1 cellular context compared by ENCODE assay signal in genomic region chr17:42194133-42194899, GRCh38.
TF ChIP-seq lines count a peak whose summit lies in the region.

Gene GHDC, minus strand, starts transcription at chr17:42194494. Its CDS starts 913 bp downstream, at chr17:42193581.

TF ChIP-seq in HepG2, 621 proteins besides CTCF, POLR2A, EP300 and RAD21 (continued from another document and continues in another):
- TF ChIP-seq ZNF784 (CRISPR knock-in tag; IDR thresholded peaks at IDR 0.05; ENCODE audit: borderline replicate concordance) (no peak), NR0B2 (CRISPR knock-in tag; IDR thresholded peaks at IDR 0.05) (peak; percentile 88; the same call in 1 of the 2 replicates), U2AF2 (IDR thresholded peaks at IDR 0.05; ENCODE audit: low read depth, low read length) (peak; percentile 98), ZNF230 (CRISPR knock-in tag; IDR thresholded peaks at IDR 0.05) (peak; percentile 42; the same call in 1 of the 2 replicates), ZNF33B (CRISPR knock-in tag; IDR thresholded peaks at IDR 0.05) (no peak), SETDB1 (CRISPR knock-in tag; IDR thresholded peaks at IDR 0.05; ENCODE audit: borderline replicate concordance) (no peak), HNF4G (IDR thresholded peaks at IDR 0.05; ENCODE audit: borderline replicate concordance, low read depth, low read length) (no peak), HNF4G (CRISPR knock-in tag; IDR thresholded peaks at IDR 0.05; ENCODE audit: borderline replicate concordance, low read depth) (peak; percentile 32; the same call in 1 of the 2 replicates), CBX2 (IDR thresholded peaks at IDR 0.05; ENCODE audit: low read depth, low read length) (no peak), CBX2 (CRISPR knock-in tag; IDR thresholded peaks at IDR 0.05; ENCODE audit: low read depth) (no peak), ZBTB20 (CRISPR knock-in tag; IDR thresholded peaks at IDR 0.05; ENCODE audit: borderline replicate concordance, low read depth) (no peak), ZBTB10 (CRISPR knock-in tag; IDR thresholded peaks at IDR 0.05; ENCODE audit: borderline replicate concordance) (no peak), GATAD2A (CRISPR knock-in tag; IDR thresholded peaks at IDR 0.05) (no peak; the same call in 1 of the 2 replicates), SP1 (IDR thresholded peaks at IDR 0.05) (peak; percentile 62), SP1 (CRISPR knock-in tag; IDR thresholded peaks at IDR 0.05) (peak; percentile 99), ZBTB38 (CRISPR knock-in tag; IDR thresholded peaks at IDR 0.05) (peak; percentile 38; the same call in 1 of the 2 replicates), RELA (CRISPR knock-in tag; IDR thresholded peaks at IDR 0.05) (no peak), RBM22 (optimal IDR thresholded peaks at IDR 0.05; ENCODE audit: low read length) (no peak), HDAC6 (IDR thresholded peaks at IDR 0.05; ENCODE audit: low read depth, low read length) (no peak), ATM (IDR thresholded peaks at IDR 0.05; ENCODE audit: borderline replicate concordance) (no peak), ZNF740 (CRISPR knock-in tag; IDR thresholded peaks at IDR 0.05) (peak; percentile 100), BRCA1 (CRISPR knock-in tag; IDR thresholded peaks at IDR 0.05) (no peak), MEIS2 (CRISPR knock-in tag; IDR thresholded peaks at IDR 0.05) (no peak), ZBTB39 (CRISPR knock-in tag; IDR thresholded peaks at IDR 0.05) (no peak), FOSL2 (CRISPR knock-in tag; IDR thresholded peaks at IDR 0.05) (peak; percentile 25; the same call in 1 of the 2 replicates), ZNF576 (CRISPR knock-in tag; IDR thresholded peaks at IDR 0.05) (peak; percentile 46; the same call in 1 of the 2 replicates), ZNF124 (CRISPR knock-in tag; IDR thresholded peaks at IDR 0.05) (no peak), CEBPG (CRISPR knock-in tag; IDR thresholded peaks at IDR 0.05) (no peak), ZBTB14 (CRISPR knock-in tag; IDR thresholded peaks at IDR 0.05) (no peak), PRDM4 (CRISPR knock-in tag; IDR thresholded peaks at IDR 0.05; ENCODE audit: borderline replicate concordance) (no peak), MAX (IDR thresholded peaks at IDR 0.05) (peak; percentile 94), BCL6 (CRISPR knock-in tag; IDR thresholded peaks at IDR 0.05) (no peak), REL (CRISPR knock-in tag; conservative IDR thresholded peaks at IDR 0.05) (no peak), MEIS1 (CRISPR knock-in tag; IDR thresholded peaks at IDR 0.05; ENCODE audit: borderline replicate concordance) (no peak), ZNF607 (CRISPR knock-in tag; IDR thresholded peaks at IDR 0.05; ENCODE audit: borderline replicate concordance) (peak; percentile 52; the same call in 1 of the 2 replicates), ZNF768 (CRISPR knock-in tag; IDR thresholded peaks at IDR 0.05) (no peak), FOXO1 (CRISPR knock-in tag; IDR thresholded peaks at IDR 0.05) (peak; percentile 13; the same call in 1 of the 2 replicates), TFE3 (CRISPR knock-in tag; IDR thresholded peaks at IDR 0.05) (peak; percentile 79), GMEB2 (CRISPR knock-in tag; IDR thresholded peaks at IDR 0.05; ENCODE audit: low read depth) (no peak), E2F2 (CRISPR knock-in tag; IDR thresholded peaks at IDR 0.05; ENCODE audit: borderline replicate concordance) (no peak), TAF15 (IDR thresholded peaks at IDR 0.05; ENCODE audit: low read depth, low read length, poor library complexity, severe bottlenecking) (no peak), FIP1L1 (IDR thresholded peaks at IDR 0.05; ENCODE audit: borderline replicate concordance, insufficient read depth, low read depth, low read length) (0 out of 2 replicates have a peak, but pooled peaks have one; percentile 58)
